Comparison of ENCODE assay signal across 8 cellular contexts in genomic region chr19:16185925-16186234, GRCh38. TPM values are rescaled to one million over a fixed set of nuclear protein-coding genes. Genes with fewer than 3 reads are reported as not detected.
DNase-seq lines count a peak whose midpoint lies in the region; ATAC-seq and TF ChIP-seq lines count a peak whose summit lies in the region.

No MANE protein-coding gene starts in this region.

- no CpG with 5 or more reads among the region's 8 CpGs for WGBS in mesendoderm (ENCODE audit: extremely low coverage, insufficient coverage, low lambda C conversion rate)

- H2AK5ac ChIP-seq in mesendoderm (ENCODE audit: low read length): no peak overlapping the region

- H3K36me3 ChIP-seq in breast epithelium (no peaks in the 10 kb centered on the region), mesendoderm (ENCODE audit: control insufficient read depth, insufficient read depth, low read length) (peaks cover 9% of the 10 kb centered on the region)

- peak overlapping the region; percentile 93 for H3K4me2 ChIP-seq in mesendoderm (ENCODE audit: low read length)

- TF ChIP-seq POLR2A in NB4 (IDR thresholded peaks at IDR 0.05; ENCODE audit: extremely low read depth, insufficient read length): no peak
- no peak for TF ChIP-seq POLR2A in breast epithelium (IDR thresholded peaks at IDR 0.05)

- peak overlapping the region; percentile 92 for H3K9ac ChIP-seq in mesendoderm (ENCODE audit: low read length)

- peak overlapping the region; percentile 70 to 84 for H3K27ac ChIP-seq in breast epithelium
- no peak overlapping the region for H3K27ac ChIP-seq in mesendoderm (ENCODE audit: low read depth, low read length)

- peak overlapping the region; percentile 96 for H3K56ac ChIP-seq in mesendoderm (ENCODE audit: low read length)

- no peak overlapping the region for H2BK120ac ChIP-seq in mesendoderm (ENCODE audit: low read depth, low read length)

- no peak overlapping the region for H2BK5ac ChIP-seq in mesendoderm (ENCODE audit: low read length)

- no peak overlapping the region for H3K23ac ChIP-seq in mesendoderm (ENCODE audit: low read length)

- H3K4me1 ChIP-seq in breast epithelium: peaks cover 0 to 5% of the 10 kb centered on the region in 2 donors
- H3K4me1 ChIP-seq in mesendoderm (ENCODE audit: control insufficient read depth, low read depth, low read length): no peaks in the 10 kb centered on the region

- no peak for ATAC-seq in GM18519 (IDR thresholded peaks at IDR 0.05; ENCODE audit: low FRiP score, unreplicated experiment)

- H3K79me2 ChIP-seq in mesendoderm (ENCODE audit: control insufficient read depth, insufficient read depth, low read length): peaks cover 10% of the 10 kb centered on the region

- no peak overlapping the region for H2BK15ac ChIP-seq in mesendoderm (replicated peaks; ENCODE audit: low read depth)

- H3K4ac ChIP-seq in mesendoderm (ENCODE audit: low read depth, low read length): no peak overlapping the region

- TF ChIP-seq CTCF in GM12864 (IDR thresholded peaks at IDR 0.05; ENCODE audit: low read depth, low read length, missing control alignments) (peak; percentile 43), NB4 (IDR thresholded peaks at IDR 0.05; ENCODE audit: low read depth, low read length) (no peak), breast epithelium (IDR thresholded peaks at IDR 0.05) (no peak)

- peaks cover 12% of the 10 kb centered on the region for H3K79me1 ChIP-seq in mesendoderm (ENCODE audit: low read length)

- H4K5ac ChIP-seq in mesendoderm (ENCODE audit: low read length): no peak overlapping the region

- no peak overlapping the region for H3K18ac ChIP-seq in mesendoderm (ENCODE audit: low read length)

- H3K9me3 ChIP-seq in breast epithelium: no peaks in the 10 kb centered on the region

- intact Hi-C loops in breast epithelium (cut with DNase I; ENCODE audit: low total_unique reads): no loop called here

- peak overlapping the region; percentile 76 for H3K4me3 ChIP-seq in GM12864 (ENCODE audit: low read depth, low read length)
- peak overlapping the region; percentile 95 for H3K4me3 ChIP-seq in NB4 (ENCODE audit: low read depth, low read length)
- H3K4me3 ChIP-seq in breast epithelium: peak overlapping the region; percentile 73 to 94 (median 90)
- H3K4me3 ChIP-seq in mesendoderm (ENCODE audit: low read length): peak overlapping the region; percentile 97

- no peaks in the 10 kb centered on the region for H3K27me3 ChIP-seq in breast epithelium
- no peaks in the 10 kb centered on the region for H3K27me3 ChIP-seq in mesendoderm (ENCODE audit: insufficient read depth, low read length, poor library complexity)

- H4K8ac ChIP-seq in mesendoderm (ENCODE audit: low read depth, low read length): no peak overlapping the region

- DNase-seq in GM12864 (ENCODE audit: low read depth) (no peak), NB4 (ENCODE audit: low read depth) (no peak), breast epithelium (ENCODE audit: low spot score in 2 of 2) (no peak), mesendoderm (no peak), NCI-H1436 (lab: John Stamatoyannopoulos, UW) (no peak), glomerular visceral epithelial cell (ENCODE audit: extremely low spot score) (no peak), Ammon's horn (ENCODE audit: low spot score) (no peak)

RNA-seq across cellular contexts. Expression of gene FAM32A, which starts 0.7 kb away (rescaled TPM):
- total RNA-seq in breast epithelium: 100 to 1,000 TPM in 1 of 3 donors, 10 to 100 TPM in 2; 80.0 to 112 (median 86.3) TPM
- polyA plus RNA-seq in mesendoderm (2013, experiment 1 of 2): 93.6 TPM
- polyA plus RNA-seq in mesendoderm (2013, experiment 2 of 2): 93.1 TPM

RNA-seq across cellular contexts. Expression of gene AP1M1, which starts 11.8 kb away (rescaled TPM):
- 100 to 1,000 TPM in 1 of 3 donors, 10 to 100 TPM in 2; 43.3 to 123 (median 75.7) TPM for total RNA-seq in breast epithelium
- 20.0 TPM for polyA plus RNA-seq in mesendoderm (2013, experiment 1 of 2)
- 21.4 TPM for polyA plus RNA-seq in mesendoderm (2013, experiment 2 of 2)

RNA-seq across cellular contexts. Expression of gene CIB3, which starts 12.6 kb away (rescaled TPM):
- under 1 TPM in 1 of 3 donors, not detected in 2; 0.59 TPM for total RNA-seq in breast epithelium
- not detected for polyA plus RNA-seq in mesendoderm (2013, experiment 1 of 2)
- not detected for polyA plus RNA-seq in mesendoderm (2013, experiment 2 of 2)

RNA-seq across cellular contexts. Expression of gene HSH2D, which starts 42.4 kb away (rescaled TPM):
- 1 to 10 TPM in 2 of 3 donors, under 1 TPM in 1; 0.16 to 5.7 (median 5.6) TPM for total RNA-seq in breast epithelium
- polyA plus RNA-seq in mesendoderm (2013, experiment 1 of 2): 0.56 TPM
- 0.49 TPM for polyA plus RNA-seq in mesendoderm (2013, experiment 2 of 2)
